8 cellular contexts compared by ENCODE assay signal in genomic region chr12:122984612-122985358, GRCh38. TPM values are rescaled to one million over a fixed set of nuclear protein-coding genes. Genes with fewer than 3 reads are reported as not detected.
A peak's percentile ranks its signal among the peaks of the same experiment; 100 is the strongest.
DNase-seq lines count a peak whose midpoint lies in the region; ATAC-seq, FAIRE-seq and TF ChIP-seq lines count a peak whose summit lies in the region.

No MANE protein-coding gene starts in this region.

- CTCF ChIA-PET in GM12878 (lab: Yijun Ruan, JAX) = no interaction called here

- POLR2A ChIA-PET in GM12878 (lab: Charles Lee) = interaction anchor here (1.0 kb wide), 1 partner anchor 11 kb away, joined by 4 read pairs; no protein-coding TSS in a partner anchor

- no peak overlapping the region for H3K27ac ChIP-seq in GM12878 (ENCODE audit: control insufficient read depth, insufficient read depth)

- H3K4me3 ChIP-seq in GM12878 = no peak overlapping the region

- no peak for TF ChIP-seq CTCF in GM12878 (IDR thresholded peaks at IDR 0.05 in 2 of 3, conservative IDR thresholded peaks at IDR 0.05 in 1 of 3; ENCODE audit: control insufficient read depth in 2 of 3, extremely low read depth in 1 of 3, insufficient read depth in 1 of 3, low read depth in 3 of 3, low read length in 3 of 3)

- DNase-seq in GM12878 (ENCODE audit: low read depth, low spot score) (no peak), left lobe of liver (ENCODE audit: low spot score) (peak; percentile 77), NCI-H1417 (lab: John Stamatoyannopoulos, UW) (no peak), NCI-H226 (no peak), NCI-H187 (lab: John Stamatoyannopoulos, UW) (no peak)
- DNase-seq in stimulated activated naive B cell treated with anti-CD40 and anti-IgM and Interleukin-4, amounts not matched to agents 10 μg/mL and 1 μg/mL and 100 μg/mL, for 72 hours = no peak

- H3K9ac ChIP-seq in GM12878 (ENCODE audit: control insufficient read depth, insufficient read depth, low read length) = no peak overlapping the region

- H3K9me3 ChIP-seq in GM12878 (replicated peaks; ENCODE audit: control insufficient read depth, insufficient read depth, low read length) = no peaks in the 10 kb centered on the region

- RAD21 ChIA-PET in GM12878 (lab: Charles Lee; ENCODE audit: unreplicated experiment) = no interaction called here

- no peak for TF ChIP-seq RAD21 in GM12878 (IDR thresholded peaks at IDR 0.05; ENCODE audit: insufficient read depth, low read depth, low read length)

- peaks cover 21% of the 10 kb centered on the region for H3K79me2 ChIP-seq in GM12878 (ENCODE audit: control insufficient read depth, insufficient read depth, low read length)

- H3K27me3 Mint-ChIP-seq in IgD-negative memory B cell = no peaks in the 10 kb centered on the region
- H3K27me3 Mint-ChIP-seq in stimulated activated naive B cell treated with anti-CD40 and anti-IgM and Interleukin-4, amounts not matched to agents 10 μg/mL and 1 μg/mL and 100 μg/mL, for 72 hours = no peaks in the 10 kb centered on the region

- no peaks in the 10 kb centered on the region for H4K20me1 ChIP-seq in GM12878 (ENCODE audit: control insufficient read depth, insufficient read depth)

- peaks cover 10% of the 10 kb centered on the region for H3K4me1 ChIP-seq in GM12878 (ENCODE audit: control insufficient read depth, insufficient read depth, low read length)

- peak; percentile 38; the same call in 1 of the 2 replicates for TF ChIP-seq POLR2A in GM12878 (IDR thresholded peaks at IDR 0.05; ENCODE audit: low read depth, low read length)

- H3K36me3 Mint-ChIP-seq in IgD-negative memory B cell = no peaks in the 10 kb centered on the region
- H3K36me3 Mint-ChIP-seq in stimulated activated naive B cell treated with anti-CD40 and anti-IgM and Interleukin-4, amounts not matched to agents 10 μg/mL and 1 μg/mL and 100 μg/mL, for 72 hours = peaks cover 46 to 52% of the 10 kb centered on the region in 2 donors

- ATAC-seq in GM12878 (no peak), left lobe of liver (peak; percentile 53), HG03280 (IDR thresholded peaks at IDR 0.05; ENCODE audit: unreplicated experiment) (no peak)
- ATAC-seq in stimulated activated naive B cell treated with anti-CD40 and anti-IgM and Interleukin-4, amounts not matched to agents 10 μg/mL and 1 μg/mL and 100 μg/mL, for 72 hours (replicated peaks) = no peak

- no peak for TF ChIP-seq EP300 in GM12878 (IDR thresholded peaks at IDR 0.05; ENCODE audit: borderline replicate concordance in 1 of 2, control insufficient read depth in 1 of 2, low read depth in 2 of 2, low read length in 2 of 2)

- H3K9me3 Mint-ChIP-seq in IgD-negative memory B cell = no peaks in the 10 kb centered on the region
- H3K9me3 Mint-ChIP-seq in stimulated activated naive B cell treated with anti-CD40 and anti-IgM and Interleukin-4, amounts not matched to agents 10 μg/mL and 1 μg/mL and 100 μg/mL, for 72 hours = no peaks in the 10 kb centered on the region

- SMC1A ChIA-PET in GM12878 (lab: Charles Lee; ENCODE audit: uncharacterized antibody, unreplicated experiment) = no interaction called here

- intact Hi-C loops in GM12878 (cut with micrococcal nuclease; ENCODE audit: unreplicated experiment) = no loop called here

- in situ Hi-C loops in GM12878 (cut with MboI) = no loop called here

- peaks cover 6 to 15% (median 6%) of the 10 kb centered on the region in 3 donors for H3K4me1 Mint-ChIP-seq in IgD-negative memory B cell
- peaks cover 32 to 51% of the 10 kb centered on the region in 2 donors for H3K4me1 Mint-ChIP-seq in stimulated activated naive B cell treated with anti-CD40 and anti-IgM and Interleukin-4, amounts not matched to agents 10 μg/mL and 1 μg/mL and 100 μg/mL, for 72 hours

- no peaks in the 10 kb centered on the region for H3K27me3 ChIP-seq in GM12878 (replicated peaks in 1 of 2; ENCODE audit: control insufficient read depth in 2 of 2, insufficient read depth in 2 of 2, low read length in 1 of 2)

- peak overlapping the region in 2 of 4 donors; percentile 33 to 67 for H3K4me3 Mint-ChIP-seq in IgD-negative memory B cell
- peak overlapping the region in 1 of 2 donors; percentile 21 for H3K4me3 Mint-ChIP-seq in stimulated activated naive B cell treated with anti-CD40 and anti-IgM and Interleukin-4, amounts not matched to agents 10 μg/mL and 1 μg/mL and 100 μg/mL, for 72 hours

- H3K27ac Mint-ChIP-seq in IgD-negative memory B cell = peak overlapping the region in 2 of 3 donors; percentile 48 to 76
- peak overlapping the region; percentile 48 for H3K27ac Mint-ChIP-seq in stimulated activated naive B cell treated with anti-CD40 and anti-IgM and Interleukin-4, amounts not matched to agents 10 μg/mL and 1 μg/mL and 100 μg/mL, for 72 hours

- no peak for FAIRE-seq in GM12878 (lab: Jason Lieb, UNC)

- no peak overlapping the region for H2AFZ ChIP-seq in GM12878 (ENCODE audit: control insufficient read depth, low read depth, low read length)

- WGBS in GM12878 (ENCODE audit: insufficient coverage, insufficient replicate concordance, low lambda C conversion rate, missing lambda C conversion rate) = 29% methylated on average over 29 of the region's 34 CpGs

- no TSS peak for BruUV-seq in GM12878 (replicated peaks; lab: Mats Ljungman, UMichigan)

- H3K36me3 ChIP-seq in GM12878 (ENCODE audit: control insufficient read depth in 2 of 2, insufficient read depth in 2 of 2, low read length in 1 of 2) = peaks cover 0 to 2% of the 10 kb centered on the region in 2 experiments; a peak in 2 of 4 replicates

- H3K4me2 ChIP-seq in GM12878 (ENCODE audit: control insufficient read depth, insufficient read depth) = no peak overlapping the region

TF ChIP-seq in GM12878, 131 proteins besides CTCF, POLR2A, EP300 and RAD21:
- TF ChIP-seq SUZ12 (IDR thresholded peaks at IDR 0.05; ENCODE audit: unreplicated experiment) = no peak
- 0 out of 3 replicates have a peak, but pooled peaks of 1 of the 2 experiments have one; percentile 8 for TF ChIP-seq EGR1 (IDR thresholded peaks at IDR 0.05; ENCODE audit: borderline replicate concordance in 1 of 2, low read depth in 2 of 2, low read length in 2 of 2)

RNA-seq across cellular contexts. Expression of gene ARL6IP4, which starts 4.3 kb away (rescaled TPM):
- 296 TPM for polyA plus RNA-seq in IgD-negative memory B cell
- 25.4 and 26.0 TPM in 2 replicates for total RNA-seq in GM12878 (2013; cell fraction: nucleolus; rRNA removed)
- 190 TPM in 2 replicates for total RNA-seq in GM12878 (2014; rRNA removed)
- 174 and 188 TPM in 2 replicates for total RNA-seq in GM12878 (2014; rRNA removed; fragmentation: Illumina TruSeq; extraction: Trizol)
- 200 and 201 TPM in 2 replicates for total RNA-seq in GM12878 (2021)
- 52.4 TPM for polyA plus RNA-seq in GM12878 (2011; ENCODE audit: low read depth)
- 106 and 137 TPM in 2 replicates for polyA plus RNA-seq in GM12878 (2011; rRNA removed)
- 140 and 213 TPM in 2 replicates for polyA plus RNA-seq in GM12878 (2011; cell fraction: cytosol; rRNA removed)
- 267 and 296 TPM in 2 replicates for polyA plus RNA-seq in GM12878 (2011; cell fraction: nucleus; rRNA removed)
- 131 and 139 TPM in 2 replicates for polyA plus RNA-seq in GM12878 (2012)
- 53.4 and 144 TPM in 2 replicates for polyA plus RNA-seq in GM12878 (2014; fragmentation: Illumina TruSeq; extraction: Trizol)
- polyA plus RNA-seq in GM12878 (2014; fragmentation: Nextera tagmentation; extraction: Ambion mirVana) = 10 to 100 TPM in 1 of 2 experiments, 1 to 10 TPM in 1; 2.5 to 14.1 TPM
- polyA plus RNA-seq in GM12878 (2014; rRNA removed) = 188 and 210 TPM in 2 replicates
- 100 to 1,000 TPM; 319 to 320 TPM for polyA plus RNA-seq in GM12878 (2016; fragmentation: Nextera tagmentation; extraction: Ambion mirVana)
- 32.8 and 49.1 TPM in 2 replicates for polyA minus RNA-seq in GM12878 (2011; rRNA and poly(A)+ RNA removed)
- polyA minus RNA-seq in GM12878 (2011; cell fraction: cytosol; rRNA and poly(A)+ RNA removed) = 21.2 and 37.3 TPM in 2 replicates
- polyA minus RNA-seq in GM12878 (2011; cell fraction: nucleus; rRNA and poly(A)+ RNA removed) = 13.5 and 17.7 TPM in 2 replicates
- total RNA-seq in left lobe of liver = 122 TPM

RNA-seq across cellular contexts. Expression of gene OGFOD2, which starts 9.7 kb away (rescaled TPM):
- polyA plus RNA-seq in IgD-negative memory B cell (20.2 TPM), GM12878 (2011; rRNA removed) (9.2 and 15.6 TPM in 2 replicates), GM12878 (2014; fragmentation: Illumina TruSeq; extraction: Trizol) (3.3 and 4.5 TPM in 2 replicates), GM12878 (2014; fragmentation: Nextera tagmentation; extraction: Ambion mirVana) (1 to 10 TPM in 1 of 2 experiments, under 1 TPM in 1; 0.93 to 1.8 TPM), GM12878 (2014; rRNA removed) (28.0 and 29.2 TPM in 2 replicates), GM12878 (2016; fragmentation: Nextera tagmentation; extraction: Ambion mirVana) (10 to 100 TPM; 27.3 to 28.6 TPM)
- total RNA-seq in GM12878 (2013; cell fraction: nucleolus; rRNA removed) = 27.8 and 32.6 TPM in 2 replicates
- total RNA-seq in GM12878 (2014; rRNA removed) (14.3 and 16.9 TPM in 2 replicates), GM12878 (2014; rRNA removed; fragmentation: Illumina TruSeq; extraction: Trizol) (5.4 and 6.3 TPM in 2 replicates), GM12878 (2021) (18.7 and 21.8 TPM in 2 replicates), left lobe of liver (26.1 TPM)
- polyA plus RNA-seq in GM12878 (2011; ENCODE audit: low read depth) = 3.8 TPM
- polyA plus RNA-seq in GM12878 (2011; cell fraction: cytosol; rRNA removed) = 22.2 and 29.7 TPM in 2 replicates
- 133 TPM in 2 replicates for polyA plus RNA-seq in GM12878 (2011; cell fraction: nucleus; rRNA removed)
- polyA plus RNA-seq in GM12878 (2012) = 11.6 and 12.2 TPM in 2 replicates
- 12.7 and 19.0 TPM in 2 replicates for polyA minus RNA-seq in GM12878 (2011; rRNA and poly(A)+ RNA removed)
- polyA minus RNA-seq in GM12878 (2011; cell fraction: cytosol; rRNA and poly(A)+ RNA removed) = 4.3 and 8.1 TPM in 2 replicates
- 25.4 and 30.1 TPM in 2 replicates for polyA minus RNA-seq in GM12878 (2011; cell fraction: nucleus; rRNA and poly(A)+ RNA removed)

RNA-seq across cellular contexts. Expression of gene ABCB9, which starts 18.5 kb away (rescaled TPM):
- polyA plus RNA-seq in IgD-negative memory B cell (0.93 TPM), GM12878 (2011; rRNA removed) (0.58 and 0.85 TPM in 2 replicates), GM12878 (2014; fragmentation: Illumina TruSeq; extraction: Trizol) (0.65 and 1.4 TPM in 2 replicates), GM12878 (2014; fragmentation: Nextera tagmentation; extraction: Ambion mirVana) (under 1 TPM; 0.37 to 0.43 TPM), GM12878 (2014; rRNA removed) (4.6 and 5.3 TPM in 2 replicates), GM12878 (2016; fragmentation: Nextera tagmentation; extraction: Ambion mirVana) (1 to 10 TPM; 3.2 to 4.3 TPM)
- total RNA-seq in GM12878 (2013; cell fraction: nucleolus; rRNA removed) = 6.3 and 9.0 TPM in 2 replicates
- total RNA-seq in GM12878 (2014; rRNA removed) (4.0 and 4.1 TPM in 2 replicates), GM12878 (2014; rRNA removed; fragmentation: Illumina TruSeq; extraction: Trizol) (2.7 and 3.0 TPM in 2 replicates), GM12878 (2021) (3.7 and 4.9 TPM in 2 replicates), left lobe of liver (1.2 TPM)
- polyA plus RNA-seq in GM12878 (2011; ENCODE audit: low read depth) = 0.63 TPM
- 0.69 and 0.87 TPM in 2 replicates for polyA plus RNA-seq in GM12878 (2011; cell fraction: cytosol; rRNA removed)
- polyA plus RNA-seq in GM12878 (2011; cell fraction: nucleus; rRNA removed) = 2.0 and 2.6 TPM in 2 replicates
- polyA plus RNA-seq in GM12878 (2012) = 1.6 and 2.9 TPM in 2 replicates
- 2.5 and 3.1 TPM in 2 replicates for polyA minus RNA-seq in GM12878 (2011; rRNA and poly(A)+ RNA removed)
- 0.94 and 1.2 TPM in 2 replicates for polyA minus RNA-seq in GM12878 (2011; cell fraction: cytosol; rRNA and poly(A)+ RNA removed)
- polyA minus RNA-seq in GM12878 (2011; cell fraction: nucleus; rRNA and poly(A)+ RNA removed) = 1.9 and 3.5 TPM in 2 replicates
